In the genomic region with DNA sequence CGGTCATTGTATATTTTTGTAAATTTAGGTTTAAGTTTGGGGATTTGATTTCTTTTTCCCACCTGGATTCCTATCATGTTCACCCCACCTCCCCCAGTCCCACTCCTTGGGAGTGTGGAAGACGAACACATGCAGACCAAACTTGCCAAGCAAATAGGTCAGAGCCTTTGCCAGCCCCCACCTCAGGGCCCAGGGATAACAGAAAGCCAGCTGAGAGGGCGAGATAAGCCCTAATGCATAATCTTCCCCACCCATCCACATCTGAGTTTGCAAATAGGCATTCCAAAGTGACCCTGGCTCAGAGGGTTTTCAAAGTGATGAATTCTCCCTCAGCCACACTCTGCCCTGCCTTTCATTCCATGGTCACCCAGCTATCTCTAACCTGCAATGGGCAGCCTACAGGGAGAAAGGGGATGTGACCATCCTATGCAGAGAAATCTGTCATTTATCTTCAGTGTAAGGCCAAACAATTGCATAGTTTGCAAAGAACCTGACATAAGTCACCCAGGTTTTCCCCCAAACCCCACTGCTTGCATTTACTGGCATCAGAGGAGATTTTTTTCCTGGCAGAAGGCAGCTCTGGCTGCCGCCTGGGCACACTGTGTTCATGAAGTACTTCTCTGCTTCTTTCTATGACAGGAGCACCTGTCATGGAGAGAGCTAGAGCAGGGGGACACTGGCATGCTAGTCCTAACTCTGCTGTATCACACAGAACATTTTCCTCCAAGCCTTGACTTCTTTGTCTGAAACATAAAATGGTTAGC, we compare ENCODE assay signal across 1 cellular context.
TF ChIP-seq lines count a peak whose summit lies in the region.

No MANE protein-coding gene starts in this region.

TF ChIP-seq in K562, 482 proteins besides CTCF, POLR2A, EP300 and RAD21 (continued from another document and continues in another):
- TF ChIP-seq, protein P1, sequence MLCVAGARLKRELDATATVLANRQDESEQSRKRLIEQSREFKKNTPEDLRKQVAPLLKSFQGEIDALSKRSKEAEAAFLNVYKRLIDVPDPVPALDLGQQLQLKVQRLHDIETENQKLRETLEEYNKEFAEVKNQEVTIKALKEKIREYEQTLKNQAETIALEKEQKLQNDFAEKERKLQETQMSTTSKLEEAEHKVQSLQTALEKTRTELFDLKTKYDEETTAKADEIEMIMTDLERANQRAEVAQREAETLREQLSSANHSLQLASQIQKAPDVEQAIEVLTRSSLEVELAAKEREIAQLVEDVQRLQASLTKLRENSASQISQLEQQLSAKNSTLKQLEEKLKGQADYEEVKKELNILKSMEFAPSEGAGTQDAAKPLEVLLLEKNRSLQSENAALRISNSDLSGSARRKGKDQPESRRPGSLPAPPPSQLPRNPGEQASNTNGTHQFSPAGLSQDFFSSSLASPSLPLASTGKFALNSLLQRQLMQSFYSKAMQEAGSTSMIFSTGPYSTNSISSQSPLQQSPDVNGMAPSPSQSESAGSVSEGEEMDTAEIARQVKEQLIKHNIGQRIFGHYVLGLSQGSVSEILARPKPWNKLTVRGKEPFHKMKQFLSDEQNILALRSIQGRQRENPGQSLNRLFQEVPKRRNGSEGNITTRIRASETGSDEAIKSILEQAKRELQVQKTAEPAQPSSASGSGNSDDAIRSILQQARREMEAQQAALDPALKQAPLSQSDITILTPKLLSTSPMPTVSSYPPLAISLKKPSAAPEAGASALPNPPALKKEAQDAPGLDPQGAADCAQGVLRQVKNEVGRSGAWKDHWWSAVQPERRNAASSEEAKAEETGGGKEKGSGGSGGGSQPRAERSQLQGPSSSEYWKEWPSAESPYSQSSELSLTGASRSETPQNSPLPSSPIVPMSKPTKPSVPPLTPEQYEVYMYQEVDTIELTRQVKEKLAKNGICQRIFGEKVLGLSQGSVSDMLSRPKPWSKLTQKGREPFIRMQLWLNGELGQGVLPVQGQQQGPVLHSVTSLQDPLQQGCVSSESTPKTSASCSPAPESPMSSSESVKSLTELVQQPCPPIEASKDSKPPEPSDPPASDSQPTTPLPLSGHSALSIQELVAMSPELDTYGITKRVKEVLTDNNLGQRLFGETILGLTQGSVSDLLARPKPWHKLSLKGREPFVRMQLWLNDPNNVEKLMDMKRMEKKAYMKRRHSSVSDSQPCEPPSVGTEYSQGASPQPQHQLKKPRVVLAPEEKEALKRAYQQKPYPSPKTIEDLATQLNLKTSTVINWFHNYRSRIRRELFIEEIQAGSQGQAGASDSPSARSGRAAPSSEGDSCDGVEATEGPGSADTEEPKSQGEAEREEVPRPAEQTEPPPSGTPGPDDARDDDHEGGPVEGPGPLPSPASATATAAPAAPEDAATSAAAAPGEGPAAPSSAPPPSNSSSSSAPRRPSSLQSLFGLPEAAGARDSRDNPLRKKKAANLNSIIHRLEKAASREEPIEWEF (CRISPR knock-in tag; IDR thresholded peaks at IDR 0.05), result peak; percentile 30; the same call in 1 of the 2 replicates
- TF ChIP-seq, protein P2, sequence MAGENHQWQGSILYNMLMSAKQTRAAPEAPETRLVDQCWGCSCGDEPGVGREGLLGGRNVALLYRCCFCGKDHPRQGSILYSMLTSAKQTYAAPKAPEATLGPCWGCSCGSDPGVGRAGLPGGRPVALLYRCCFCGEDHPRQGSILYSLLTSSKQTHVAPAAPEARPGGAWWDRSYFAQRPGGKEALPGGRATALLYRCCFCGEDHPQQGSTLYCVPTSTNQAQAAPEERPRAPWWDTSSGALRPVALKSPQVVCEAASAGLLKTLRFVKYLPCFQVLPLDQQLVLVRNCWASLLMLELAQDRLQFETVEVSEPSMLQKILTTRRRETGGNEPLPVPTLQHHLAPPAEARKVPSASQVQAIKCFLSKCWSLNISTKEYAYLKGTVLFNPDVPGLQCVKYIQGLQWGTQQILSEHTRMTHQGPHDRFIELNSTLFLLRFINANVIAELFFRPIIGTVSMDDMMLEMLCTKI (IDR thresholded peaks at IDR 0.05; ENCODE audit: partially characterized antibody), result no peak
- TF ChIP-seq ZNF431 (CRISPR knock-in tag; IDR thresholded peaks at IDR 0.05) (peak; percentile 53; the same call in 1 of the 2 replicates), ELK3 (CRISPR knock-in tag; IDR thresholded peaks at IDR 0.05) (no peak), KDM2B (CRISPR knock-in tag; IDR thresholded peaks at IDR 0.05) (no peak), MTF1 (CRISPR knock-in tag; IDR thresholded peaks at IDR 0.05; ENCODE audit: borderline replicate concordance) (no peak), JUN (IDR thresholded peaks at IDR 0.05; ENCODE audit: borderline replicate concordance, low read depth, low read length) (peak; percentile 58; the same call in 1 of the 2 replicates), JUN (CRISPR knock-in tag; IDR thresholded peaks at IDR 0.05; ENCODE audit: borderline replicate concordance) (no peak), BCL6 (CRISPR knock-in tag; IDR thresholded peaks at IDR 0.05) (no peak), SLC30A9 (CRISPR knock-in tag; IDR thresholded peaks at IDR 0.05) (no peak), GTF2A2 (tag; IDR thresholded peaks at IDR 0.05) (no peak), KLF10 (CRISPR knock-in tag; IDR thresholded peaks at IDR 0.05) (no peak), LCOR (CRISPR knock-in tag; IDR thresholded peaks at IDR 0.05) (peak; percentile 95), TSHZ1 (CRISPR knock-in tag; IDR thresholded peaks at IDR 0.05) (no peak), ZNF274 (IDR thresholded peaks at IDR 0.05; ENCODE audit: borderline replicate concordance, low read depth, low read length) (peak; percentile 55; the same call in 1 of the 2 replicates), HMG20A (CRISPR knock-in tag; conservative IDR thresholded peaks at IDR 0.05) (no peak), ZNF282 (CRISPR knock-in tag; IDR thresholded peaks at IDR 0.05) (no peak), FOXP4 (CRISPR knock-in tag; IDR thresholded peaks at IDR 0.05; ENCODE audit: borderline replicate concordance) (no peak), STAT5A (IDR thresholded peaks at IDR 0.05; ENCODE audit: borderline replicate concordance, low read length) (peak; percentile 95), E2F3 (CRISPR knock-in tag; IDR thresholded peaks at IDR 0.05) (no peak), ZNF699 (CRISPR knock-in tag; IDR thresholded peaks at IDR 0.05; ENCODE audit: insufficient replicate concordance) (no peak), TAF7 (tag; IDR thresholded peaks at IDR 0.05) (no peak), ZNF707 (CRISPR knock-in tag; conservative IDR thresholded peaks at IDR 0.05) (no peak), PTRF (tag; IDR thresholded peaks at IDR 0.05) (no peak), RBM25 (IDR thresholded peaks at IDR 0.05; ENCODE audit: low read depth, low read length, severe bottlenecking) (no peak), ARID4B (CRISPR knock-in tag; IDR thresholded peaks at IDR 0.05) (peak; percentile 40; the same call in 1 of the 2 replicates), ZNF41 (CRISPR knock-in tag; conservative IDR thresholded peaks at IDR 0.05) (no peak; the same call in 1 of the 2 replicates), PCBP2 (IDR thresholded peaks at IDR 0.05; ENCODE audit: low read depth, low read length, poor library complexity, severe bottlenecking) (no peak), ZNF79 (CRISPR knock-in tag; IDR thresholded peaks at IDR 0.05; ENCODE audit: low read depth) (no peak), XRCC3 (IDR thresholded peaks at IDR 0.05) (no peak), TEAD2 (tag; IDR thresholded peaks at IDR 0.05) (peak; percentile 59; the same call in 1 of the 2 replicates), ZFX (CRISPR knock-in tag; IDR thresholded peaks at IDR 0.05) (no peak), ZNF184 (CRISPR knock-in tag; IDR thresholded peaks at IDR 0.05) (no peak), CC2D1A (IDR thresholded peaks at IDR 0.05) (peak; percentile 97), ZNF778 (CRISPR knock-in tag; IDR thresholded peaks at IDR 0.05) (no peak), EZH2 (IDR thresholded peaks at IDR 0.05; ENCODE audit: borderline replicate concordance, low read depth, low read length) (no peak)
- TF ChIP-seq, protein P3, sequence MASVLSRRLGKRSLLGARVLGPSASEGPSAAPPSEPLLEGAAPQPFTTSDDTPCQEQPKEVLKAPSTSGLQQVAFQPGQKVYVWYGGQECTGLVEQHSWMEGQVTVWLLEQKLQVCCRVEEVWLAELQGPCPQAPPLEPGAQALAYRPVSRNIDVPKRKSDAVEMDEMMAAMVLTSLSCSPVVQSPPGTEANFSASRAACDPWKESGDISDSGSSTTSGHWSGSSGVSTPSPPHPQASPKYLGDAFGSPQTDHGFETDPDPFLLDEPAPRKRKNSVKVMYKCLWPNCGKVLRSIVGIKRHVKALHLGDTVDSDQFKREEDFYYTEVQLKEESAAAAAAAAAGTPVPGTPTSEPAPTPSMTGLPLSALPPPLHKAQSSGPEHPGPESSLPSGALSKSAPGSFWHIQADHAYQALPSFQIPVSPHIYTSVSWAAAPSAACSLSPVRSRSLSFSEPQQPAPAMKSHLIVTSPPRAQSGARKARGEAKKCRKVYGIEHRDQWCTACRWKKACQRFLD (CRISPR knock-in tag; IDR thresholded peaks at IDR 0.05), result peak; percentile 93
- TF ChIP-seq, protein P4, sequence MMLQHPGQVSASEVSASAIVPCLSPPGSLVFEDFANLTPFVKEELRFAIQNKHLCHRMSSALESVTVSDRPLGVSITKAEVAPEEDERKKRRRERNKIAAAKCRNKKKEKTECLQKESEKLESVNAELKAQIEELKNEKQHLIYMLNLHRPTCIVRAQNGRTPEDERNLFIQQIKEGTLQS (IDR thresholded peaks at IDR 0.05), result 0 out of 2 replicates have a peak, but pooled peaks have one; percentile 22
- TF ChIP-seq, protein P4 (CRISPR knock-in tag; conservative IDR thresholded peaks at IDR 0.05), result no peak
